In the genomic region with DNA sequence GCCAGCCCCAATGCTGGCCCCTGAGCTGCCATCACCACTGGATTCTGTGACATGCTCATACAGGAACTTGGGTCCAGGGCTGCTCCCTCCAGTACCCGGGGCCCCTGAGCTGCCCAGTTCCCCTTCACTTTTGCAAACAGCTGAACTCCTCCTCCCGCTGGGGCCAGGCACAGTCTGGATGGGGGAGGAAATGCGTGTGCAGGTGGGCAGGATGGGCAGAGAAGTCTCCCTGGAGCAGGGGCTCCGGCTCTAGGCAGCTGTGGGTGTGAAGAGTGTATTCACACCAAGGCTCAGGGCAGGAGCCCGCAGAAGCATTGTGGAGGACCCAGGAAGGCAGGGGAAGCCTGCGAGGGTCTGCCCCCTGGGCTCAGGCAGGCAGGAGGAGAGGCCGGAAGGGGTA, we compare ENCODE assay signal across 19 cellular contexts.
"Had no signal": no experiment of that assay in that cellular context is flagged by ENCODE, and none has a peak within 500 bp of the region (broad histone marks: within the 10 kb centered on the region; RNA-seq: fewer than 3 reads in every experiment).

No MANE protein-coding gene starts in this region.

- H3K4me3 Mint-ChIP-seq: activated CD4-positive, alpha-beta memory T cell treated with anti-CD3 and anti-CD28 coated beads, Interleukin-2, amount 10 ng/mL, durations not matched to agents 7 days and 5 days; activated CD4-positive, alpha-beta T cell treated with anti-CD3 and anti-CD28 coated beads, Interleukin-2, amount 10 ng/mL, durations not matched to agents 7 days and 5 days; activated naive CD8-positive, alpha-beta T cell treated with anti-CD3 and anti-CD28 coated beads, Interleukin-2, amount 10 ng/mL, durations not matched to agents 7 days and 5 days had no signal

- H3K4me1 ChIP-seq: adrenal gland had no signal

- H3K9me3 Mint-ChIP-seq: activated CD4-positive, alpha-beta memory T cell treated with anti-CD3 and anti-CD28 coated beads, Interleukin-2, amount 10 ng/mL, durations not matched to agents 7 days and 5 days; activated CD4-positive, alpha-beta T cell treated with anti-CD3 and anti-CD28 coated beads, Interleukin-2, amount 10 ng/mL, durations not matched to agents 7 days and 5 days; activated naive CD8-positive, alpha-beta T cell treated with anti-CD3 and anti-CD28 coated beads, Interleukin-2, amount 10 ng/mL, durations not matched to agents 7 days and 5 days had no signal

- H3K4me3 ChIP-seq: adrenal gland had no signal

- H3K27ac ChIP-seq: adrenal gland, VCaP had no signal

- DNase-seq: activated CD4-positive, alpha-beta memory T cell treated with anti-CD3 and anti-CD28 coated beads, Interleukin-2, amount 10 ng/mL, durations not matched to agents 7 days and 5 days; activated CD4-positive, alpha-beta T cell treated with anti-CD3 and anti-CD28 coated beads, Interleukin-2, amount 10 ng/mL, durations not matched to agents 7 days and 5 days; activated CD4-positive, CD25-positive, alpha-beta regulatory T cell; activated naive CD4-positive, alpha-beta T cell treated with anti-CD3 and anti-CD28 coated beads, Interleukin-2, amount 50 U/mL, for 16 hours; activated naive CD8-positive, alpha-beta T cell treated with anti-CD3 and anti-CD28 coated beads, Interleukin-2, amount 10 ng/mL, durations not matched to agents 7 days and 5 days; adrenal gland; anterior cingulate cortex; KG1; NCI-H1092; NCI-H1417; NCI-H1930; NCI-H2171; NCI-H226; NCI-H526; NCI-H774; SIG-M5; T-helper 2 cell; T1000 had no signal

- H3K27me3 ChIP-seq: adrenal gland had no signal

- H3K9me3 ChIP-seq: adrenal gland had no signal

- H3K27ac Mint-ChIP-seq: activated CD4-positive, alpha-beta memory T cell treated with anti-CD3 and anti-CD28 coated beads, Interleukin-2, amount 10 ng/mL, durations not matched to agents 7 days and 5 days; activated naive CD8-positive, alpha-beta T cell treated with anti-CD3 and anti-CD28 coated beads, Interleukin-2, amount 10 ng/mL, durations not matched to agents 7 days and 5 days had no signal

- H3K27me3 Mint-ChIP-seq: activated CD4-positive, alpha-beta memory T cell treated with anti-CD3 and anti-CD28 coated beads, Interleukin-2, amount 10 ng/mL, durations not matched to agents 7 days and 5 days; activated CD4-positive, alpha-beta T cell treated with anti-CD3 and anti-CD28 coated beads, Interleukin-2, amount 10 ng/mL, durations not matched to agents 7 days and 5 days; activated naive CD8-positive, alpha-beta T cell treated with anti-CD3 and anti-CD28 coated beads, Interleukin-2, amount 10 ng/mL, durations not matched to agents 7 days and 5 days had no signal
